8 cellular contexts compared by ENCODE assay signal in the genomic region with DNA sequence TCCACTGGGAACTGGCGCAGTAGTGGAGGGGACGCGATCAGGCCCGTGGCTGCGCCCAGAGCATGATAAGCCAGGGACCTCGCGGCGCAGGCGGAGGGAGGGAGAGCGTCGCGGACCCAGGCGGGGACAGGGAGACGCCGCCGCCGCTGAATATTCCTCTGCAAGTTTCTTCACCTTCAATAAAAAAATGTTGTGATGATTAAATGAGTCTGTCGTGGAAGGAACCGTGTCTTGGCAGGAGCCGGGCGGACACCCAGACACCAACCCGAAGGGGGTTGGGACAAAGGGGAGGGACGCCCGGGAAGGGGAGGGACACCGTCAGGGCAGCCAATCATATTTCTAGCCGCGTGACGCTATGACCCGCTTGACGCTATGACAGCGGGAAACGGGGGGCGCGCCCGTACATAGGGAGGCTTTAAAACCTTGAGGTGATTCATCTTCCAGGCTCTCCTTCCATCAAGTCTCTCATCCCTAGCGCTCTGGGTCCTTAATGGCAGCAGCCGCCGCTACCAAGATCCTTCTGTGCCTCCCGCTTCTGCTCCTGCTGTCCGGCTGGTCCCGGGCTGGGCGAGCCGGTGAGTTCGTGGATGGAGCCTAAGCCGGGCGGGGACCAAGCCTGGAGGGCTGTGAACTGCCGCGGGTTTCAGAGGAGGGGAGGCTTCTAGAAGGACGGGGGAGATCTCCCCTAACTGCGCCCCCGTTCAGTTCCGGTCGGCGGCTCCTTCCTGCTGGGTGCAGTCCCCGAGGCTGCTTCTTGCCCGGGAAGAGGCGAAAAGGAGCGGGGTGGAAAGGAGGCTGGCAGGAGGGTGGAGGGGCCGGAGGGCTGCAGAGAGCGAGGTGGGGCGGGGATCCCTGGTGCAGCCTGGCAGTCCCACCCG. TPM values are rescaled to one million over a fixed set of nuclear protein-coding genes. Genes with fewer than 3 reads are reported as not detected.
A peak's percentile ranks its signal among the peaks of the same experiment; 100 is the strongest.
DNase-seq lines count a peak whose midpoint lies in the region; ATAC-seq and TF ChIP-seq lines count a peak whose summit lies in the region.

A gene with protein sequence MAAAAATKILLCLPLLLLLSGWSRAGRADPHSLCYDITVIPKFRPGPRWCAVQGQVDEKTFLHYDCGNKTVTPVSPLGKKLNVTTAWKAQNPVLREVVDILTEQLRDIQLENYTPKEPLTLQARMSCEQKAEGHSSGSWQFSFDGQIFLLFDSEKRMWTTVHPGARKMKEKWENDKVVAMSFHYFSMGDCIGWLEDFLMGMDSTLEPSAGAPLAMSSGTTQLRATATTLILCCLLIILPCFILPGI (plus strand): TSS at position 432 of the 878 bp plus-strand sequence. CDS start 59 bp downstream, at position 491.

- TSS peak; percentile 60 for BruUV-seq in HCT116 (replicated peaks; lab: Mats Ljungman, UMichigan)

- H3F3A ChIP-seq in smooth muscle cell (ENCODE audit: low read depth): no peaks in the 10 kb centered on the region

- ATAC-seq in HCT116 (peak; percentile 95), GM18909 (IDR thresholded peaks at IDR 0.05; ENCODE audit: poor library complexity, unreplicated experiment) (no peak)

- H3K79me2 ChIP-seq in HCT116 (ENCODE audit: insufficient read depth, low read length) (no peaks in the 10 kb centered on the region), smooth muscle cell (ENCODE audit: low read depth) (no peaks in the 10 kb centered on the region)

- RAD21 ChIA-PET in HCT116 (lab: Charles Lee; ENCODE audit: low non-redundant PET in 1 of 2, low total read pairs in 2 of 2, uncharacterized antibody in 2 of 2, unreplicated experiment in 2 of 2): no interaction called here

- no peak for TF ChIP-seq CTCF in AG09309 (IDR thresholded peaks at IDR 0.05; ENCODE audit: control insufficient read depth, insufficient read depth, low read depth, low read length, missing control alignments)
- TF ChIP-seq CTCF in HCT116 (IDR thresholded peaks at IDR 0.05 in 2 of 3, conservative IDR thresholded peaks at IDR 0.05 in 1 of 3; ENCODE audit: borderline replicate concordance in 1 of 3, insufficient read depth in 1 of 3, low read depth in 2 of 3, low read length in 2 of 3): no peak
- TF ChIP-seq CTCF in smooth muscle cell (IDR thresholded peaks at IDR 0.05; ENCODE audit: borderline replicate concordance, insufficient read depth, poor library complexity, severe bottlenecking): no peak

- H2AFZ ChIP-seq in HCT116 (ENCODE audit: low read depth, low read length, poor library complexity, severe bottlenecking) (peak within 1 kb of the TSS; percentile 71), smooth muscle cell (ENCODE audit: low read depth) (peak within 1 kb of the TSS; percentile 98)

- H3K9me2 ChIP-seq in HCT116 (ENCODE audit: insufficient read depth): no peaks in the 10 kb centered on the region

- intact Hi-C loops in HCT116 (cut with micrococcal nuclease): no loop called here

- WGBS in smooth muscle cell (ENCODE audit: low lambda C conversion rate): 2% methylated on average over 58 of the region's 62 CpGs

- H3K4me2 ChIP-seq in HCT116 (ENCODE audit: low read length) (peak within 1 kb of the TSS; percentile 99), smooth muscle cell (peak within 1 kb of the TSS; percentile 99)

- DNase-seq in AG09309 (ENCODE audit: low read depth) (peak; percentile 81), HCT116 (ENCODE audit: low read depth, low spot score) (peak; percentile 75), NCI-H226 (peak; percentile 90), caudate nucleus (lab: John Stamatoyannopoulos, UW) (peak in 60 of 61 donors; percentile 13 to 92 (median 66)), inferior parietal cortex (ENCODE audit: extremely low spot score) (peak; percentile 86), smooth muscle cell (lab: John Stamatoyannopoulos, UW; ENCODE audit: unreplicated experiment) (peak; percentile 61)
- peak; percentile 73 for DNase-seq in activated CD4-positive, CD25-positive, alpha-beta regulatory T cell treated with anti-CD3 and anti-CD28 coated beads, Interleukin-2, amount 50 U/mL, for 16 hours (ENCODE audit: low read depth, low spot score)

- H3K27me3 ChIP-seq in HCT116 (ENCODE audit: insufficient read depth, low read length): no peaks in the 10 kb centered on the region
- H3K27me3 ChIP-seq in smooth muscle cell (ENCODE audit: low read depth): peaks cover 67% of the 10 kb centered on the region

- POLR2A ChIA-PET in HCT116 (lab: Charles Lee): no interaction called here

- no peaks in the 10 kb centered on the region for H4K20me1 ChIP-seq in HCT116 (ENCODE audit: insufficient read depth)
- no peaks in the 10 kb centered on the region for H4K20me1 ChIP-seq in smooth muscle cell (ENCODE audit: low read depth)

- H3K27ac ChIP-seq in HCT116 (ENCODE audit: low read depth, low read length) (no peak within 1 kb of the TSS; the same call in 1 of the 2 replicates), caudate nucleus (ENCODE audit: low read depth, low read length) (no peak within 1 kb of the TSS), smooth muscle cell (ENCODE audit: low read depth) (peak within 1 kb of the TSS; percentile 62)

- H3K36me3 ChIP-seq in HCT116 (ENCODE audit: control insufficient read depth in 1 of 2, insufficient read depth in 2 of 2, low read length in 2 of 2) (no peaks in the 10 kb centered on the region), smooth muscle cell (ENCODE audit: low read depth) (no peaks in the 10 kb centered on the region)

- H3K4me1 ChIP-seq in HCT116 (ENCODE audit: control insufficient read depth in 1 of 2, insufficient read depth in 2 of 2, low read length in 2 of 2) (peaks cover 2 to 11% of the 10 kb centered on the region in 2 experiments; a peak in 2 of 4 replicates), smooth muscle cell (ENCODE audit: low read depth) (no peaks in the 10 kb centered on the region)

- TF ChIP-seq POLR2A in HCT116 (IDR thresholded peaks at IDR 0.05; ENCODE audit: borderline replicate concordance, extremely low read depth, insufficient read depth, insufficient read length): no peak

- TF ChIP-seq RAD21 in HCT116 (IDR thresholded peaks at IDR 0.05; ENCODE audit: low read depth): no peak

- CTCF ChIA-PET in HCT116 (lab: Charles Lee): no interaction called here

- H3K4me3 ChIP-seq in AG09309 (ENCODE audit: control insufficient read depth, low read depth, low read length) (peak within 1 kb of the TSS; percentile 98), HCT116 (replicated peaks in 1 of 2; ENCODE audit: low read depth in 1 of 2, low read length in 2 of 2) (peak within 1 kb of the TSS; percentile 75 to 94), smooth muscle cell (peak within 1 kb of the TSS; percentile 76)

- H3K9ac ChIP-seq in HCT116 (ENCODE audit: low read length): peak within 1 kb of the TSS; percentile 67
- H3K9ac ChIP-seq in smooth muscle cell (ENCODE audit: low read depth): peak within 1 kb of the TSS; percentile 49

- H3K9me3 ChIP-seq in HCT116 (ENCODE audit: control insufficient read depth in 1 of 2, insufficient read depth in 1 of 2, low read depth in 1 of 2, low read length in 2 of 2) (no peaks in the 10 kb centered on the region), smooth muscle cell (replicated peaks; ENCODE audit: low read depth) (no peaks in the 10 kb centered on the region)

TF ChIP-seq in HCT116, 20 proteins besides CTCF, POLR2A, EP300 and RAD21:
- TF ChIP-seq TCF7L2 (IDR thresholded peaks at IDR 0.05; ENCODE audit: borderline replicate concordance, extremely low read depth, insufficient read depth, insufficient read length): no peak
- peak; percentile 58; the same call in 1 of the 2 replicates for TF ChIP-seq SP1 (IDR thresholded peaks at IDR 0.05; ENCODE audit: low read depth)
- TF ChIP-seq CBX3 (IDR thresholded peaks at IDR 0.05; ENCODE audit: low read depth): no peak
- peak; percentile 77 for TF ChIP-seq POLR2AphosphoS5 (IDR thresholded peaks at IDR 0.05; ENCODE audit: low read depth, low read length)
- TF ChIP-seq, protein P1, sequence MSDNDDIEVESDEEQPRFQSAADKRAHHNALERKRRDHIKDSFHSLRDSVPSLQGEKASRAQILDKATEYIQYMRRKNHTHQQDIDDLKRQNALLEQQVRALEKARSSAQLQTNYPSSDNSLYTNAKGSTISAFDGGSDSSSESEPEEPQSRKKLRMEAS (IDR thresholded peaks at IDR 0.05): peak; percentile 55; the same call in 1 of the 2 replicates
- TF ChIP-seq, protein P2, sequence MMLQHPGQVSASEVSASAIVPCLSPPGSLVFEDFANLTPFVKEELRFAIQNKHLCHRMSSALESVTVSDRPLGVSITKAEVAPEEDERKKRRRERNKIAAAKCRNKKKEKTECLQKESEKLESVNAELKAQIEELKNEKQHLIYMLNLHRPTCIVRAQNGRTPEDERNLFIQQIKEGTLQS (IDR thresholded peaks at IDR 0.05): no peak
- TF ChIP-seq CEBPB (IDR thresholded peaks at IDR 0.05; ENCODE audit: low read depth): no peak
- no peak for TF ChIP-seq ZFX (IDR thresholded peaks at IDR 0.05)
- TF ChIP-seq SRF (IDR thresholded peaks at IDR 0.05; ENCODE audit: low read depth): no peak
- no peak for TF ChIP-seq EZH2phosphoT487 (IDR thresholded peaks at IDR 0.05; ENCODE audit: borderline replicate concordance)
- no peak for TF ChIP-seq FOSL1 (IDR thresholded peaks at IDR 0.05; ENCODE audit: low read depth)
- no peak for TF ChIP-seq ELF1 (IDR thresholded peaks at IDR 0.05; ENCODE audit: borderline replicate concordance, low read depth)
- TF ChIP-seq YY1 (IDR thresholded peaks at IDR 0.05; ENCODE audit: extremely low read depth, insufficient replicate concordance, low read depth, low read length): no peak
- TF ChIP-seq JUND (IDR thresholded peaks at IDR 0.05): no peak
- TF ChIP-seq, protein P3, sequence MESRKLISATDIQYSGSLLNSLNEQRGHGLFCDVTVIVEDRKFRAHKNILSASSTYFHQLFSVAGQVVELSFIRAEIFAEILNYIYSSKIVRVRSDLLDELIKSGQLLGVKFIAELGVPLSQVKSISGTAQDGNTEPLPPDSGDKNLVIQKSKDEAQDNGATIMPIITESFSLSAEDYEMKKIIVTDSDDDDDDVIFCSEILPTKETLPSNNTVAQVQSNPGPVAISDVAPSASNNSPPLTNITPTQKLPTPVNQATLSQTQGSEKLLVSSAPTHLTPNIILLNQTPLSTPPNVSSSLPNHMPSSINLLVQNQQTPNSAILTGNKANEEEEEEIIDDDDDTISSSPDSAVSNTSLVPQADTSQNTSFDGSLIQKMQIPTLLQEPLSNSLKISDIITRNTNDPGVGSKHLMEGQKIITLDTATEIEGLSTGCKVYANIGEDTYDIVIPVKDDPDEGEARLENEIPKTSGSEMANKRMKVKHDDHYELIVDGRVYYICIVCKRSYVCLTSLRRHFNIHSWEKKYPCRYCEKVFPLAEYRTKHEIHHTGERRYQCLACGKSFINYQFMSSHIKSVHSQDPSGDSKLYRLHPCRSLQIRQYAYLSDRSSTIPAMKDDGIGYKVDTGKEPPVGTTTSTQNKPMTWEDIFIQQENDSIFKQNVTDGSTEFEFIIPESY (IDR thresholded peaks at IDR 0.05; ENCODE audit: extremely low read depth, insufficient replicate concordance, low read length): no peak
- TF ChIP-seq ZNF274 (IDR thresholded peaks at IDR 0.05; ENCODE audit: low read depth, low read length): no peak
TF ChIP-seq in HCT116: peak in this region for 3.

RNA-seq across cellular contexts. Expression of the gene that starts here (rescaled TPM):
- total RNA-seq in HCT116 (2021; ENCODE audit: unreplicated experiment) (10.2 TPM), smooth muscle cell (8.8 and 9.8 TPM in 2 replicates)
- 20.2 and 22.8 TPM in 2 replicates for polyA plus RNA-seq in HCT116 (2012)
- 9.4 and 11.7 TPM in 2 replicates for polyA plus RNA-seq in smooth muscle cell
